ENCODE assay signal across 27 cellular contexts in genomic region chr3:57150097-57150496, GRCh38. TPM values are rescaled to one million over a fixed set of nuclear protein-coding genes. Genes with fewer than 3 reads are reported as not detected.
DNase-seq lines count a peak whose midpoint lies in the region; ATAC-seq and TF ChIP-seq lines count a peak whose summit lies in the region.
"Had no signal": no experiment of that assay in that cellular context is flagged by ENCODE, and none has a peak within 500 bp of the region (broad histone marks: within the 10 kb centered on the region; RNA-seq: fewer than 3 reads in every experiment).

No MANE protein-coding gene starts in this region.

- H3K79me1 ChIP-seq in H9 (ENCODE audit: insufficient read depth, low read depth, low read length, poor library complexity, severe bottlenecking), result no peaks in the 10 kb centered on the region

- peaks cover 4% of the 10 kb centered on the region; the same call in 1 of the 2 replicates for H3K79me2 ChIP-seq in H9 (ENCODE audit: insufficient read depth, low read length)
- H3K79me2 ChIP-seq in SK-N-SH (ENCODE audit: insufficient read depth), result no peaks in the 10 kb centered on the region
- peaks cover 14% of the 10 kb centered on the region for H3K79me2 ChIP-seq in hepatocyte
- H3K79me2 ChIP-seq in osteoblast (ENCODE audit: insufficient read depth, low read length), result no peaks in the 10 kb centered on the region

- no peak overlapping the region for H2BK5ac ChIP-seq in H9 (ENCODE audit: insufficient read length, low read length)

- H3K4me2 ChIP-seq in H9 (ENCODE audit: insufficient read depth, insufficient read length, low read length) (no peak overlapping the region), SK-N-SH (peak overlapping the region; percentile 72), hepatocyte (no peak overlapping the region), osteoblast (ENCODE audit: insufficient read depth, low read length) (peak overlapping the region; percentile 29)
- H3K4me2 ChIP-seq: smooth muscle cell had no signal

- no CpG with 5 or more reads among the region's 6 CpGs for WGBS in H9 (ENCODE audit: extremely low coverage, insufficient read length, low lambda C conversion rate)
- whole genome bisulfite sequencing in SK-N-SH (ENCODE audit: low lambda C conversion rate), result 22% methylated on average over 6 of the region's 6 CpGs
- WGBS in hepatocyte (ENCODE audit: low lambda C conversion rate, missing lambda C conversion rate), result 66% methylated on average over 6 of the region's 6 CpGs
- WGBS in esophagus muscularis mucosa, result 61% methylated on average over 6 of the region's 6 CpGs

- H3K9me3 Mint-ChIP-seq in H9 (no peaks in the 10 kb centered on the region; a peak in 1 of 5 replicates), glutamatergic neuron (ENCODE audit: unreplicated experiment) (no peaks in the 10 kb centered on the region)
- H3K9me3 Mint-ChIP-seq in activated T-helper 17 cell treated with anti-CD3 and anti-CD28 coated beads, Interleukin-2, amount 50 U/mL, for 72 hours, result no peaks in the 10 kb centered on the region
- H3K9me3 Mint-ChIP-seq: activated naive CD4-positive, alpha-beta T cell treated with anti-CD3 and anti-CD28 coated beads, Interleukin-2, amount 10 ng/mL, durations not matched to agents 7 days and 5 days; activated T-cell treated with anti-CD3 and anti-CD28 coated beads, Interleukin-2, amount 50 U/mL, for 4 hours; CD4-positive, alpha-beta T cell; stimulated activated memory B cell treated with anti-CD40 and anti-IgM and Interleukin-4, amounts not matched to agents 10 μg/mL and 1 μg/mL and 100 μg/mL, for 72 hours had no signal

- H3K36me3 ChIP-seq in SK-N-SH (replicated peaks in 1 of 2; ENCODE audit: control insufficient read depth in 1 of 2, insufficient read depth in 2 of 2, low read length in 1 of 2) (no peaks in the 10 kb centered on the region), hepatocyte (replicated peaks; ENCODE audit: insufficient read depth, low read depth) (no peaks in the 10 kb centered on the region), osteoblast (ENCODE audit: insufficient read depth, low read length) (no peaks in the 10 kb centered on the region), esophagus muscularis mucosa (no peaks in the 10 kb centered on the region)
- H3K36me3 ChIP-seq: esophagus squamous epithelium, gastroesophageal sphincter, HAP-1, suprapubic skin had no signal

- H3K4me1 Mint-ChIP-seq in H9 (peaks cover 42 to 43% of the 10 kb centered on the region in 2 experiments), glutamatergic neuron (ENCODE audit: low read depth, unreplicated experiment) (peaks cover 18% of the 10 kb centered on the region)
- H3K4me1 Mint-ChIP-seq in activated T-helper 17 cell treated with anti-CD3 and anti-CD28 coated beads, Interleukin-2, amount 50 U/mL, for 72 hours, result no peaks in the 10 kb centered on the region
- H3K4me1 Mint-ChIP-seq: activated CD4-positive, alpha-beta T cell treated with anti-CD3 and anti-CD28 coated beads for 36 hours; activated naive CD4-positive, alpha-beta T cell treated with anti-CD3 and anti-CD28 coated beads, Interleukin-2, amount 10 ng/mL, durations not matched to agents 7 days and 5 days; stimulated activated memory B cell treated with anti-CD40 and anti-IgM and Interleukin-4, amounts not matched to agents 10 μg/mL and 1 μg/mL and 100 μg/mL, for 72 hours had no signal

- no peak overlapping the region for H3T11ph ChIP-seq in H9 (ENCODE audit: low read length)

- H3K14ac ChIP-seq in H9 (ENCODE audit: insufficient read depth, low read length), result no peak overlapping the region

- no peaks in the 10 kb centered on the region for H3K27me3 ChIP-seq in H9 (ENCODE audit: insufficient read depth, low read length)
- no peaks in the 10 kb centered on the region for H3K27me3 ChIP-seq in SK-N-SH (ENCODE audit: insufficient read depth)
- H3K27me3 ChIP-seq in hepatocyte, result no peaks in the 10 kb centered on the region
- H3K27me3 ChIP-seq in osteoblast (ENCODE audit: insufficient read depth, low read length), result peaks cover 2% of the 10 kb centered on the region
- H3K27me3 ChIP-seq in esophagus muscularis mucosa, result no peaks in the 10 kb centered on the region
- H3K27me3 ChIP-seq: esophagus squamous epithelium, gastroesophageal sphincter, suprapubic skin had no signal

- H3K18ac ChIP-seq in H9 (ENCODE audit: insufficient read length, low read depth, low read length), result no peak overlapping the region

- H3K56ac ChIP-seq in H9 (ENCODE audit: insufficient read length, low read depth, low read length), result no peak overlapping the region

- H3K9ac ChIP-seq in H9 (ENCODE audit: extremely low read depth, insufficient read length, low read length), result no peak overlapping the region
- H3K9ac ChIP-seq in SK-N-SH, result no peak overlapping the region

- TF ChIP-seq EP300 in SK-N-SH (IDR thresholded peaks at IDR 0.05; ENCODE audit: borderline replicate concordance in 1 of 2, low read depth in 1 of 2, low read length in 1 of 2) (peak in 1 of 2 experiments; percentile 69; a peak in 2 of 4 replicates), esophagus muscularis mucosa (IDR thresholded peaks at IDR 0.05) (no peak)

- peaks cover 20% of the 10 kb centered on the region for H3F3A ChIP-seq in SK-N-SH (replicated peaks; ENCODE audit: insufficient read depth)

- no peaks in the 10 kb centered on the region for H3K23me2 ChIP-seq in H9 (ENCODE audit: insufficient read length, low read depth, low read length, poor library complexity, severe bottlenecking)

- peak overlapping the region in 1 of 2 experiments; percentile 29; a peak in 1 of 4 replicates for H3K4me3 ChIP-seq in SK-N-SH (ENCODE audit: low read depth in 2 of 2, low read length in 1 of 2)
- no peak overlapping the region for H3K4me3 ChIP-seq in hepatocyte
- no peak overlapping the region for H3K4me3 ChIP-seq in osteoblast (ENCODE audit: insufficient read depth, low read length)
- no peak overlapping the region for H3K4me3 ChIP-seq in esophagus muscularis mucosa
- H3K4me3 ChIP-seq: esophagus squamous epithelium, gastroesophageal sphincter, HAP-1, smooth muscle cell, suprapubic skin had no signal

- no peak overlapping the region for H2BK120ac ChIP-seq in H9 (ENCODE audit: low read depth, low read length, poor library complexity, severe bottlenecking)

- H3K4ac ChIP-seq in H9 (ENCODE audit: low read depth, low read length), result no peak overlapping the region

- H4K20me1 ChIP-seq in H9 (ENCODE audit: control insufficient read depth, insufficient read depth, insufficient read length) (no peaks in the 10 kb centered on the region), SK-N-SH (ENCODE audit: insufficient read depth) (peaks cover 16% of the 10 kb centered on the region), hepatocyte (ENCODE audit: insufficient read depth, poor library complexity, severe bottlenecking) (no peaks in the 10 kb centered on the region), osteoblast (ENCODE audit: insufficient read depth, low read length) (no peaks in the 10 kb centered on the region)

- TF ChIP-seq RAD21 in SK-N-SH (IDR thresholded peaks at IDR 0.05; ENCODE audit: low read length), result 0 out of 2 replicates have a peak, but pooled peaks have one; percentile 2

- H3K36me3 Mint-ChIP-seq in H9 (ENCODE audit: insufficient read depth in 1 of 3, low read depth in 3 of 3) (peaks cover 4 to 8% (median 8%) of the 10 kb centered on the region in 3 experiments; a peak in 5 of 7 replicates), glutamatergic neuron (ENCODE audit: unreplicated experiment) (no peaks in the 10 kb centered on the region)
- no peaks in the 10 kb centered on the region for H3K36me3 Mint-ChIP-seq in activated T-helper 17 cell treated with anti-CD3 and anti-CD28 coated beads, Interleukin-2, amount 50 U/mL, for 72 hours (ENCODE audit: low read depth)
- H3K36me3 Mint-ChIP-seq: activated naive CD4-positive, alpha-beta T cell treated with anti-CD3 and anti-CD28 coated beads, Interleukin-2, amount 10 ng/mL, durations not matched to agents 7 days and 5 days; stimulated activated memory B cell treated with anti-CD40 and anti-IgM and Interleukin-4, amounts not matched to agents 10 μg/mL and 1 μg/mL and 100 μg/mL, for 72 hours had no signal

- POLR2A ChIA-PET in SK-N-SH (lab: Yijun Ruan, JAX), result no interaction called here

- H2BK20ac ChIP-seq in H9 (ENCODE audit: low read depth, low read length, poor library complexity, severe bottlenecking), result no peak overlapping the region

- H3K27ac ChIP-seq in H9 (ENCODE audit: insufficient read length, low read depth, low read length) (no peak overlapping the region), SK-N-SH (ENCODE audit: low read depth in 2 of 2, low read length in 1 of 2) (peak overlapping the region; percentile 57 to 99; a peak in 3 of 4 replicates), hepatocyte (peak overlapping the region; percentile 29), osteoblast (ENCODE audit: low read depth, low read length) (no peak overlapping the region), esophagus muscularis mucosa (replicated peaks in 1 of 4) (no peak overlapping the region)
- H3K27ac ChIP-seq: gastroesophageal sphincter, suprapubic skin had no signal

- ATAC-seq in activated T-helper 17 cell treated with anti-CD3 and anti-CD28 coated beads, Interleukin-2, amount 50 U/mL, for 72 hours (replicated peaks), result no peak
- ATAC-seq: activated CD4-positive, alpha-beta T cell treated with anti-CD3 and anti-CD28 coated beads for 36 hours; activated T-cell treated with anti-CD3 and anti-CD28 coated beads, Interleukin-2, amount 50 U/mL, for 4 hours; gastroesophageal sphincter; stimulated activated memory B cell treated with anti-CD40 and anti-IgM and Interleukin-4, amounts not matched to agents 10 μg/mL and 1 μg/mL and 100 μg/mL, for 72 hours had no signal

- H2BK12ac ChIP-seq in H9 (ENCODE audit: insufficient read length, low read depth, low read length), result no peak overlapping the region

- TF ChIP-seq CTCF in H9 (conservative IDR thresholded peaks at IDR 0.05), result no peak
- no peak for TF ChIP-seq CTCF in SK-N-SH (IDR thresholded peaks at IDR 0.05)
- no peak for TF ChIP-seq CTCF in hepatocyte (IDR thresholded peaks at IDR 0.05; ENCODE audit: poor library complexity)
- TF ChIP-seq CTCF in osteoblast (IDR thresholded peaks at IDR 0.05; ENCODE audit: extremely low read depth, low read depth, low read length), result no peak
- no peak for TF ChIP-seq CTCF in esophagus muscularis mucosa (IDR thresholded peaks at IDR 0.05)
- TF ChIP-seq CTCF in glutamatergic neuron (IDR thresholded peaks at IDR 0.05; ENCODE audit: partially characterized antibody, unreplicated experiment), result no peak

- H3K23ac ChIP-seq in H9 (ENCODE audit: insufficient read length, low read depth, low read length), result no peak overlapping the region

- intact Hi-C loops in esophagus muscularis mucosa (cut with DNase I), result no loop called here

- H3K4me1 ChIP-seq in H9 (ENCODE audit: insufficient read depth, low read length) (peaks cover 9% of the 10 kb centered on the region; the same call in 1 of the 2 replicates), SK-N-SH (ENCODE audit: control insufficient read depth in 1 of 2, insufficient read depth in 2 of 2, low read depth in 1 of 2, low read length in 1 of 2) (peaks cover 18 to 61% of the 10 kb centered on the region in 2 experiments; a peak in 3 of 4 replicates), hepatocyte (ENCODE audit: insufficient read depth) (peaks cover 3% of the 10 kb centered on the region), osteoblast (ENCODE audit: insufficient read depth, low read length) (peaks cover 14% of the 10 kb centered on the region), esophagus muscularis mucosa (peaks cover 7 to 20% (median 12%) of the 10 kb centered on the region in 4 donors)

- H3K27ac Mint-ChIP-seq in H9, result 0 out of 7 replicates have a peak overlapping the region, but pooled peaks of 2 of the 3 experiments have one; percentile 15 to 27
- H3K27ac Mint-ChIP-seq in activated T-helper 17 cell treated with anti-CD3 and anti-CD28 coated beads, Interleukin-2, amount 50 U/mL, for 72 hours, result no peak overlapping the region
- H3K27ac Mint-ChIP-seq in glutamatergic neuron (ENCODE audit: unreplicated experiment), result no peak overlapping the region
- H3K27ac Mint-ChIP-seq: activated CD4-positive, alpha-beta T cell treated with anti-CD3 and anti-CD28 coated beads for 36 hours; activated naive CD4-positive, alpha-beta T cell treated with anti-CD3 and anti-CD28 coated beads, Interleukin-2, amount 10 ng/mL, durations not matched to agents 7 days and 5 days; CD4-positive, alpha-beta T cell; stimulated activated memory B cell treated with anti-CD40 and anti-IgM and Interleukin-4, amounts not matched to agents 10 μg/mL and 1 μg/mL and 100 μg/mL, for 72 hours had no signal

- H4K5ac ChIP-seq in H9 (ENCODE audit: insufficient read length, low read depth, low read length), result no peak overlapping the region

- H3K27me3 Mint-ChIP-seq in H9 (ENCODE audit: low read depth), result peaks cover 5% of the 10 kb centered on the region; the same call in 1 of the 2 replicates
- peaks cover 18% of the 10 kb centered on the region for H3K27me3 Mint-ChIP-seq in activated T-helper 17 cell treated with anti-CD3 and anti-CD28 coated beads, Interleukin-2, amount 50 U/mL, for 72 hours
- no peaks in the 10 kb centered on the region for H3K27me3 Mint-ChIP-seq in glutamatergic neuron (ENCODE audit: unreplicated experiment)

- no peak for DNase-seq in H9
- peak; percentile 67 for DNase-seq in SK-N-SH
- no peak for DNase-seq in hepatocyte (ENCODE audit: low spot score)
- DNase-seq in osteoblast (ENCODE audit: insufficient read length, low spot score, missing footprints), result no peak
- DNase-seq in esophagus muscularis mucosa (ENCODE audit: extremely low spot score), result no peak
- no peak for DNase-seq in glutamatergic neuron
- DNase-seq in GM03348 (ENCODE audit: low spot score), result no peak
- DNase-seq: activated CD4-positive, alpha-beta T cell treated with anti-CD3 and anti-CD28 coated beads for 36 hours; activated CD8-positive, alpha-beta memory T cell treated with anti-CD3 and anti-CD28 coated beads for 24 hours; activated naive CD4-positive, alpha-beta T cell treated with anti-CD3 and anti-CD28 coated beads, Interleukin-2, amount 10 ng/mL, durations not matched to agents 7 days and 5 days; activated T-cell treated with anti-CD3 and anti-CD28 coated beads, Interleukin-2, amount 50 U/mL, for 4 hours; CD4-positive, alpha-beta T cell; DMS 273 treated with DMSO at 0.1 percent for 48 hours; effector CD8-positive, alpha-beta T cell; esophagus squamous epithelium; midbrain; NCI-H1694; NCI-H748 treated with DMSO at 0.1 percent for 48 hours; OCI-M1; SHP77 treated with DMSO at 0.1 percent for 48 hours; T-helper 1 cell had no signal

- H3K4me3 Mint-ChIP-seq in H9 (peak overlapping the region in 1 of 2 experiments; percentile 36; a peak in 1 of 5 replicates), glutamatergic neuron (ENCODE audit: unreplicated experiment) (no peak overlapping the region)
- H3K4me3 Mint-ChIP-seq in activated T-helper 17 cell treated with anti-CD3 and anti-CD28 coated beads, Interleukin-2, amount 50 U/mL, for 72 hours, result no peak overlapping the region
- H3K4me3 Mint-ChIP-seq: activated CD4-positive, alpha-beta T cell treated with anti-CD3 and anti-CD28 coated beads for 36 hours; activated naive CD4-positive, alpha-beta T cell treated with anti-CD3 and anti-CD28 coated beads, Interleukin-2, amount 10 ng/mL, durations not matched to agents 7 days and 5 days; activated T-cell treated with anti-CD3 and anti-CD28 coated beads, Interleukin-2, amount 50 U/mL, for 4 hours; CD4-positive, alpha-beta T cell; stimulated activated memory B cell treated with anti-CD40 and anti-IgM and Interleukin-4, amounts not matched to agents 10 μg/mL and 1 μg/mL and 100 μg/mL, for 72 hours had no signal

- H3K9me2 ChIP-seq in SK-N-SH (no peaks in the 10 kb centered on the region), hepatocyte (replicated peaks; ENCODE audit: insufficient read depth) (no peaks in the 10 kb centered on the region)

- no peak overlapping the region for H2AK5ac ChIP-seq in H9 (ENCODE audit: insufficient read length, low read length)

- H2AFZ ChIP-seq in H9 (ENCODE audit: low read length), result no peak overlapping the region
- no peak overlapping the region for H2AFZ ChIP-seq in SK-N-SH (ENCODE audit: low read depth)
- no peak overlapping the region for H2AFZ ChIP-seq in hepatocyte
- no peak overlapping the region for H2AFZ ChIP-seq in osteoblast (ENCODE audit: low read length)

- TF ChIP-seq POLR2A in esophagus muscularis mucosa (IDR thresholded peaks at IDR 0.05; ENCODE audit: low read depth), result no peak

- CTCF ChIA-PET in SK-N-SH (lab: Yijun Ruan, JAX), result interaction anchor here (0.8 to 1.2 kb wide), 2 partner anchors 10 to 22 kb away, joined by 3 to 4 read pairs; no protein-coding TSS in a partner anchor

- no peak overlapping the region for H4K91ac ChIP-seq in H9 (ENCODE audit: insufficient read length, low read depth, low read length)

- H3K9me3 ChIP-seq in H9 (ENCODE audit: control insufficient read depth, low read depth, low read length) (no peaks in the 10 kb centered on the region), SK-N-SH (no peaks in the 10 kb centered on the region), hepatocyte (ENCODE audit: low read depth) (no peaks in the 10 kb centered on the region), osteoblast (ENCODE audit: low read depth, low read length) (no peaks in the 10 kb centered on the region), esophagus muscularis mucosa (no peaks in the 10 kb centered on the region)
- H3K9me3 ChIP-seq: esophagus squamous epithelium, gastroesophageal sphincter, HAP-1, suprapubic skin had no signal

- H2BK15ac ChIP-seq in H9 (ENCODE audit: low read depth, low read length), result no peak overlapping the region

- H4K8ac ChIP-seq in H9 (replicated peaks; ENCODE audit: insufficient read length, low read depth, low read length), result no peak overlapping the region

RNA-seq across cellular contexts. Expression of gene IL17RD, which starts 15.1 kb away (rescaled TPM):
- total RNA-seq in H9 (2021) (29.3 and 31.7 TPM in 2 replicates), hepatocyte (6.2 and 6.7 TPM in 2 replicates), osteoblast (2.2 and 3.5 TPM in 2 replicates), esophagus muscularis mucosa (10 to 100 TPM in 2 of 4 donors, 1 to 10 TPM in 2; 6.1 to 13.2 (median 9.5) TPM), glutamatergic neuron (ENCODE audit: unreplicated experiment) (31.1 TPM)
- polyA plus RNA-seq in SK-N-SH (2012; rRNA removed) (2.4 and 3.6 TPM in 2 replicates), hepatocyte (1.7 and 2.0 TPM in 2 replicates)
- 3.4 and 4.5 TPM in 2 replicates for polyA plus RNA-seq in SK-N-SH (2012; cell fraction: cytosol; rRNA removed)
- 2.5 TPM in 2 replicates for polyA plus RNA-seq in SK-N-SH (2012; cell fraction: nucleus; rRNA removed)
- under 1 TPM; 0.15 to 0.48 TPM for total RNA-seq in activated T-helper 17 cell treated with anti-CD3 and anti-CD28 coated beads, Interleukin-2, amount 50 U/mL, for 72 hours
- total RNA-seq: CD4-positive, alpha-beta T cell had no signal

RNA-seq across cellular contexts. Expression of gene HESX1, which starts 49.7 kb away (rescaled TPM):
- total RNA-seq in H9 (2021) (28.1 and 28.4 TPM in 2 replicates), hepatocyte (1.3 and 1.7 TPM in 2 replicates), osteoblast (0.29 and 0.72 TPM in 2 replicates), esophagus muscularis mucosa (under 1 TPM in 3 of 4 donors, not detected in 1; 0.52 to 0.86 (median 0.83) TPM), glutamatergic neuron (ENCODE audit: unreplicated experiment) (not detected)
- polyA plus RNA-seq in SK-N-SH (2012; rRNA removed) (1.2 and 2.5 TPM in 2 replicates), hepatocyte (0.51 and 0.85 TPM in 2 replicates)
- polyA plus RNA-seq in SK-N-SH (2012; cell fraction: cytosol; rRNA removed), result 1.0 and 1.8 TPM in 2 replicates
- polyA plus RNA-seq in SK-N-SH (2012; cell fraction: nucleus; rRNA removed), result 5.0 and 5.2 TPM in 2 replicates
- total RNA-seq in activated T-helper 17 cell treated with anti-CD3 and anti-CD28 coated beads, Interleukin-2, amount 50 U/mL, for 72 hours, result under 1 TPM; 0.65 to 0.71 TPM
- total RNA-seq: activated T-cell treated with anti-CD3 and anti-CD28 coated beads, Interleukin-2, amount 50 U/mL, for 4 hours; gastroesophageal sphincter had no signal
- polyA plus RNA-seq: smooth muscle cell had no signal

Comparison
In these comparisons a context has a peak if more than half of its experiments do, and no peak if none do; other contexts are left out.
1. H3K27ac ChIP-seq: peak in SK-N-SH (2 of 2) and hepatocyte (single experiment); none in H9 (single experiment), osteoblast (single experiment) and esophagus muscularis mucosa (0 of 4).
2. H3K4me2 ChIP-seq: peak in SK-N-SH (single experiment) and osteoblast (single experiment); none in H9 (single experiment) and hepatocyte (single experiment).
3. H3K27ac Mint-ChIP-seq: peak in H9 (2 of 3); none in activated T-helper 17 cell treated with anti-CD3 and anti-CD28 coated beads, Interleukin-2, amount 50 U/mL, for 72 hours (single experiment) and glutamatergic neuron (single experiment).
4. RNA of gene HESX1, which starts 49.7 kb away (total RNA-seq): 28.1 to 28.4 TPM in H9; 1.3 to 1.7 TPM in hepatocyte, 0.52 to 0.86 TPM in esophagus muscularis mucosa, 0.29 to 0.72 TPM in osteoblast, 0.65 to 0.71 TPM in activated T-helper 17 cell treated with anti-CD3 and anti-CD28 coated beads, Interleukin-2, amount 50 U/mL, for 72 hours and not detected in glutamatergic neuron (single experiment); every median in the first group is over 10 times any median in the second.